20 cellular contexts compared by ENCODE assay signal in the genomic region with DNA sequence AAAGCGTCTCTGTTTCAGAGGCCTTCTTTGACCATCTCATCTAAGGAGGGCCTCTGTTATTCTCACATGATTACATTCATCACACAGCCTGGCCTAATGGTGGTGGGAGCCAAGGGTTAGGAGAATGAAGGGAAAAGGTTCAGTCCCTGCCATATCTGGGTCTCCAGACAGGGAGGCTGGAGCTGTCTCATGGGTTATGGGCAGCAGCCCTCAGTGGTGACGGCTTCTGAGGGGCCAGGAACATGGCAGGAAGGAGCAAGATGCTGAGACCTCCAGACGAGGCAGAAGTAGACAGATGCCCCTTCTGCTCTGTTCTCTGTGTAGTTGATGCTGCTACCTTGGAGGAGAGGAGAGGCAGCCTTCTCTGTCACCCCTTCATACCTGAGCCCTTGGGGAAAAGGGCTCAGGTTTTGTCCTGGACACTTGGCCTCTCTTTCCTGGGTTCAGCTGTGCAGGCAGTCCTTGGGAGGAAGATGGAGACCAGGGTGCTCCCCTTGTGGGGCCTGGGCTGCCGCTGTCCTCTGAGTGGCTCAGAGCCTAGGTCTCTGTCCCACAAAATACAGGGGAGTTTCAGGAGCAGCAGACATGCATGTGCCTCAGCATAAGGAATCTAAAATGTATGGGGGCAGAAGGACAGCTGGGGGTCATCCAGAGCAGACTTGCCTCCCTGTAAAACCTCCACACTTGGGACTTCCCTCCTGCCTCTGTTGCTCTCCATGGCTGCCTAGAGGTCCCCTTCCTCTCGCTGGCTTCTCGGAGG. TPM values are rescaled to one million over a fixed set of nuclear protein-coding genes. Genes with fewer than 3 reads are reported as not detected.
"Had no signal": no experiment of that assay in that cellular context is flagged by ENCODE, and none has a peak within 500 bp of the region (broad histone marks: within the 10 kb centered on the region; RNA-seq: fewer than 3 reads in every experiment).

No MANE protein-coding gene starts in this region.

- H3K27ac ChIP-seq: breast epithelium, dorsolateral prefrontal cortex, esophagus squamous epithelium, WERI-Rb-1 had no signal

- H3K36me3 ChIP-seq: breast epithelium, WERI-Rb-1 had no signal

- H3K9me3 ChIP-seq: esophagus squamous epithelium, mucosa of descending colon had no signal

- DNase-seq: activated CD4-positive, alpha-beta T cell treated with anti-CD3 and anti-CD28 coated beads for 36 hours; activated CD8-positive, alpha-beta T cell treated with anti-CD3 and anti-CD28 coated beads, Interleukin-2, amount 10 ng/mL, durations not matched to agents 7 days and 5 days; activated naive CD4-positive, alpha-beta T cell; aorta; esophagus squamous epithelium; foreskin fibroblast; glutamatergic neuron; immature natural killer cell; left cardiac atrium; mammary epithelial cell; mucosa of descending colon; naive thymus-derived CD8-positive, alpha-beta T cell; nucleus accumbens; stimulated activated CD4-positive, alpha-beta T cell treated with anti-CD3 and anti-CD28 coated beads, Interleukin-12 subunit alpha, Interleukin-12 subunit beta, amount 100 ng/mL, for 4 hours; stimulated activated naive CD8-positive, alpha-beta T cell treated with anti-CD3 and anti-CD28 coated beads, Interleukin-15, Interleukin-2, amounts not matched to agents 100 U/mL and 50 U/mL, for 24 hours; T-cell; WERI-Rb-1 had no signal

- H3K4me3 ChIP-seq: breast epithelium, dorsolateral prefrontal cortex, esophagus squamous epithelium, mucosa of descending colon had no signal

- ATAC-seq: activated CD4-positive, alpha-beta T cell treated with anti-CD3 and anti-CD28 coated beads for 36 hours; activated CD8-positive, alpha-beta T cell treated with anti-CD3 and anti-CD28 coated beads, Interleukin-2, amount 10 ng/mL, durations not matched to agents 7 days and 5 days; left cardiac atrium; mucosa of descending colon; naive thymus-derived CD8-positive, alpha-beta T cell; stimulated activated naive CD8-positive, alpha-beta T cell treated with anti-CD3 and anti-CD28 coated beads, Interleukin-15, Interleukin-2, amounts not matched to agents 100 U/mL and 50 U/mL, for 24 hours; T-cell had no signal

- H3K4me1 ChIP-seq: breast epithelium had no signal

- H3K27me3 ChIP-seq: breast epithelium, dorsolateral prefrontal cortex, esophagus squamous epithelium had no signal

RNA-seq across cellular contexts. Expression of a gene that starts 48.3 kb away (rescaled TPM):
- total RNA-seq: pulmonary artery endothelial cell had no signal
